In genomic region chr19:2984196-2984490, GRCh38 we compare ENCODE assay signal across 9 cellular contexts. TPM values are rescaled to one million over a fixed set of nuclear protein-coding genes. Genes with fewer than 3 reads are reported as not detected.
A peak's percentile ranks its signal among the peaks of the same experiment; 100 is the strongest.
DNase-seq lines count a peak whose midpoint lies in the region; ATAC-seq and TF ChIP-seq lines count a peak whose summit lies in the region.
"Had no signal": no experiment of that assay in that cellular context is flagged by ENCODE, and none has a peak within 500 bp of the region (broad histone marks: within the 10 kb centered on the region; RNA-seq: fewer than 3 reads in every experiment).

No MANE protein-coding gene starts in this region.

- CTCF ChIA-PET in BJ (lab: Yijun Ruan, JAX) = no interaction called here
- CTCF ChIA-PET in CD4-positive, alpha-beta T cell (lab: Charles Lee) = no interaction called here

- H3K9ac ChIP-seq in parathyroid adenoma = no peak overlapping the region

- TF ChIP-seq CTCF in BJ (IDR thresholded peaks at IDR 0.05; ENCODE audit: insufficient read depth, low read depth, low read length) = no peak
- no peak for TF ChIP-seq CTCF in esophagus muscularis mucosa (IDR thresholded peaks at IDR 0.05)
- TF ChIP-seq CTCF in parathyroid adenoma (IDR thresholded peaks at IDR 0.05) = no peak
- no peak for TF ChIP-seq CTCF in CD4-positive, alpha-beta T cell (IDR thresholded peaks at IDR 0.05)

- no peak overlapping the region for H3K4me3 Mint-ChIP-seq in CD4-positive, alpha-beta T cell
- H3K4me3 Mint-ChIP-seq in activated T-cell treated with anti-CD3 and anti-CD28 coated beads, Interleukin-2, amount 50 U/mL, for 72 hours = no peak overlapping the region

- H3K27me3 Mint-ChIP-seq in CD4-positive, alpha-beta T cell = peaks cover 28% of the 10 kb centered on the region
- peaks cover 20% of the 10 kb centered on the region for H3K27me3 Mint-ChIP-seq in activated T-cell treated with anti-CD3 and anti-CD28 coated beads, Interleukin-2, amount 50 U/mL, for 72 hours (ENCODE audit: low read depth)

- intact Hi-C loops in esophagus muscularis mucosa (cut with DNase I) = loop anchor here (5.0 kb wide), 1 partner anchor 73 kb away; no protein-coding TSS in a partner anchor
- intact Hi-C loops in CD4-positive, alpha-beta T cell (cut with DNase I, micrococcal nuclease) = no loop called here

- peak; percentile 74 for TF ChIP-seq EP300 in esophagus muscularis mucosa (IDR thresholded peaks at IDR 0.05)

- H3K4me1 ChIP-seq in esophagus muscularis mucosa (peaks cover 30 to 35% (median 32%) of the 10 kb centered on the region in 4 donors), parathyroid adenoma (peaks cover 24% of the 10 kb centered on the region)

- no peak for TF ChIP-seq POLR2A in esophagus muscularis mucosa (IDR thresholded peaks at IDR 0.05; ENCODE audit: low read depth)

- H2AFZ ChIP-seq in parathyroid adenoma = peak overlapping the region; percentile 97

- WGBS in esophagus muscularis mucosa = 1% methylated on average over 13 of the region's 13 CpGs

- H3K4me3 ChIP-seq in BJ (ENCODE audit: low read depth, low read length) (peak overlapping the region; percentile 23), esophagus muscularis mucosa (peak overlapping the region; percentile 44 to 60 (median 49)), parathyroid adenoma (ENCODE audit: low read depth, low read length) (peak overlapping the region; percentile 57)

- no peaks in the 10 kb centered on the region for H3K79me2 ChIP-seq in parathyroid adenoma

- H3K36me3 Mint-ChIP-seq in CD4-positive, alpha-beta T cell (ENCODE audit: low read depth) = no peaks in the 10 kb centered on the region
- H3K36me3 Mint-ChIP-seq in activated T-cell treated with anti-CD3 and anti-CD28 coated beads, Interleukin-2, amount 50 U/mL, for 72 hours (ENCODE audit: insufficient read depth in 2 of 2) = no peaks in the 10 kb centered on the region

- H3K9me3 Mint-ChIP-seq in CD4-positive, alpha-beta T cell = no peaks in the 10 kb centered on the region
- H3K9me3 Mint-ChIP-seq in activated T-cell treated with anti-CD3 and anti-CD28 coated beads, Interleukin-2, amount 50 U/mL, for 72 hours = no peaks in the 10 kb centered on the region

- no peaks in the 10 kb centered on the region for H3K36me3 ChIP-seq in BJ (ENCODE audit: control insufficient read depth, insufficient read depth, low read length)
- H3K36me3 ChIP-seq in esophagus muscularis mucosa = no peaks in the 10 kb centered on the region
- H3K36me3 ChIP-seq in parathyroid adenoma (ENCODE audit: control insufficient read depth, insufficient read depth, low read length) = no peaks in the 10 kb centered on the region

- peaks cover 15% of the 10 kb centered on the region for H3K27me3 ChIP-seq in BJ (ENCODE audit: control insufficient read depth, insufficient read depth, low read length)
- no peaks in the 10 kb centered on the region for H3K27me3 ChIP-seq in esophagus muscularis mucosa
- H3K27me3 ChIP-seq in parathyroid adenoma (ENCODE audit: control insufficient read depth, insufficient read depth, low read length) = no peaks in the 10 kb centered on the region
- H3K27me3 ChIP-seq in CD4-positive, alpha-beta T cell (ENCODE audit: control insufficient read depth, insufficient read depth, low read length) = no peaks in the 10 kb centered on the region

- H3K9me3 ChIP-seq in esophagus muscularis mucosa (no peaks in the 10 kb centered on the region), parathyroid adenoma (ENCODE audit: control insufficient read depth, low read length) (no peaks in the 10 kb centered on the region)
- no peaks in the 10 kb centered on the region for H3K9me3 ChIP-seq in CD4-positive, alpha-beta T cell (ENCODE audit: control insufficient read depth, low read length)

- DNase-seq in BJ (ENCODE audit: low read depth) (no peak), NCI-H1436 (lab: John Stamatoyannopoulos, UW) (peak; percentile 99), esophagus muscularis mucosa (ENCODE audit: extremely low spot score) (no peak), NCI-H446 treated with DMSO at 0.1 percent for 48 hours (lab: John Stamatoyannopoulos, UW) (no peak), NCI-H2196 treated with DMSO at 0.1 percent for 48 hours (lab: John Stamatoyannopoulos, UW; ENCODE audit: unreplicated experiment) (no peak)
- DNase-seq in CD4-positive, alpha-beta T cell = no peak
- DNase-seq in activated T-cell treated with anti-CD3 and anti-CD28 coated beads, Interleukin-2, amount 50 U/mL, for 72 hours = no peak

- H3K27ac ChIP-seq in esophagus muscularis mucosa (replicated peaks in 1 of 4) = peak overlapping the region; percentile 85 to 92 (median 90)
- H3K27ac ChIP-seq in parathyroid adenoma = peak overlapping the region; percentile 93
- no peak overlapping the region for H3K27ac ChIP-seq in CD4-positive, alpha-beta T cell (ENCODE audit: low read depth, low read length)

- H3K27ac Mint-ChIP-seq in CD4-positive, alpha-beta T cell = no peak overlapping the region
- no peak overlapping the region for H3K27ac Mint-ChIP-seq in activated T-cell treated with anti-CD3 and anti-CD28 coated beads, Interleukin-2, amount 50 U/mL, for 72 hours

- no peaks in the 10 kb centered on the region for H3K4me1 Mint-ChIP-seq in CD4-positive, alpha-beta T cell (ENCODE audit: low read depth)
- H3K4me1 Mint-ChIP-seq in activated T-cell treated with anti-CD3 and anti-CD28 coated beads, Interleukin-2, amount 50 U/mL, for 72 hours (ENCODE audit: low read depth) = no peaks in the 10 kb centered on the region

- POLR2A ChIA-PET in BJ (lab: Charles Lee) = no interaction called here
- POLR2A ChIA-PET in CD4-positive, alpha-beta T cell (lab: Charles Lee) = no interaction called here

- no peak for ATAC-seq in CD4-positive, alpha-beta T cell (ENCODE audit: poor library complexity)
- no peak for ATAC-seq in activated T-cell treated with anti-CD3 and anti-CD28 coated beads, Interleukin-2, amount 50 U/mL, for 72 hours (replicated peaks in 1 of 2)
- ATAC-seq: activated CD4-positive, CD25-positive, alpha-beta regulatory T cell treated with anti-CD3 and anti-CD28 coated beads, Interleukin-2, amount 50 U/mL, for 24 hours had no signal

- H3K4me2 ChIP-seq in parathyroid adenoma (ENCODE audit: low read length) = peak overlapping the region; percentile 92

RNA-seq across cellular contexts. Expression of gene TLE6, which starts 6.8 kb away (rescaled TPM):
- polyA plus RNA-seq in BJ (2011; rRNA removed) = 0.12 and 0.26 TPM in 2 replicates
- not detected in 2 replicates for polyA minus RNA-seq in BJ (2011; rRNA and poly(A)+ RNA removed)
- 1 to 10 TPM in 1 of 4 donors, under 1 TPM in 2, not detected in 1; 0.75 to 1.2 (median 0.91) TPM for total RNA-seq in esophagus muscularis mucosa
- total RNA-seq in CD4-positive, alpha-beta T cell = not detected
- total RNA-seq in activated T-cell treated with anti-CD3 and anti-CD28 coated beads, Interleukin-2, amount 50 U/mL, for 72 hours = 1 to 10 TPM; 4.5 to 6.0 TPM

RNA-seq across cellular contexts. Expression of gene ZNF77, which starts 39.4 kb away (rescaled TPM):
- polyA plus RNA-seq in BJ (2011; rRNA removed) = 3.2 and 3.4 TPM in 2 replicates
- 3.5 and 3.8 TPM in 2 replicates for polyA minus RNA-seq in BJ (2011; rRNA and poly(A)+ RNA removed)
- 1 to 10 TPM; 2.5 to 4.2 (median 3.0) TPM for total RNA-seq in esophagus muscularis mucosa
- 1 to 10 TPM; 2.0 to 2.4 TPM for total RNA-seq in CD4-positive, alpha-beta T cell
- 1 to 10 TPM; 5.4 to 5.5 TPM for total RNA-seq in activated T-cell treated with anti-CD3 and anti-CD28 coated beads, Interleukin-2, amount 50 U/mL, for 72 hours

RNA-seq across cellular contexts. Expression of gene TLE2, which starts 44.9 kb away (rescaled TPM):
- 0.74 and 1.0 TPM in 2 replicates for polyA plus RNA-seq in BJ (2011; rRNA removed)
- polyA minus RNA-seq in BJ (2011; rRNA and poly(A)+ RNA removed) = 0.26 and 0.71 TPM in 2 replicates
- total RNA-seq in esophagus muscularis mucosa = 10 to 100 TPM; 34.0 to 51.2 (median 44.1) TPM
- total RNA-seq in CD4-positive, alpha-beta T cell = 10 to 100 TPM; 23.9 to 25.0 TPM
- 10 to 100 TPM; 12.4 to 16.5 TPM for total RNA-seq in activated T-cell treated with anti-CD3 and anti-CD28 coated beads, Interleukin-2, amount 50 U/mL, for 72 hours
